In the genomic region with DNA sequence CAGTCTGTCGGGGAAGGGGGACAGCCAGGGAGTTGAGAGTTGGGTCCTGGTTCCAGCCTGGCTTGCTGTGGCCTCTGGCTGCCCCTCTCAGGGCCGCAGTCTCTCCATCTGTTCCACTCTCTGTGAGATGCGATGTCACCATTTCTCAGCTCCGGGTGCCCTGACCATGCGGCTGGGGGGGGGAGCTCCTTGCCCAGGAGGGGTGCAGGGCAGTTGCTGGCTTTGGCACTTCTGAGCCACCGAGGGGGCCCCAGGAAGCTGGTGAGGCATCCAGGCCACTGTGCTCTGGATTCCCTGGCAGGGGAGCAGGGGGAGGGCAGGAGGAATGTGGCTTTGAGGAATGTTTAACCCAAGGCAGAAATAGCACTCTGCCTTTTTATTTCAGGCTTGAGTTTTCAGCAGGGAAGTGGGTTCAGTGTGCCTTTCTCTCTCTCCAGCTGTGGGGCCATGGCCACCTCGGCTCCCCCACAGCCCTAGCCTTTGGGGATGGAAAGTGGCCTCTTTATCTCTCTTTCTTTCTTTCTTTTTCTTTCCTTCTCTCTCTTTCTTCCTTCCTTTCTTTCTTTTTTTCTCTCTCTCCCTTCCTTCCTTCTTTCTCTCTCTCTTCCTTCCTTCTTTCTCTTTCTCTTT, we compare ENCODE assay signal across 9 cellular contexts. TPM values are rescaled to one million over a fixed set of nuclear protein-coding genes. Genes with fewer than 3 reads are reported as not detected.
A peak's percentile ranks its signal among the peaks of the same experiment; 100 is the strongest.
DNase-seq lines count a peak whose midpoint lies in the region; ATAC-seq, FAIRE-seq and TF ChIP-seq lines count a peak whose summit lies in the region.
"Had no signal": no experiment of that assay in that cellular context is flagged by ENCODE, and none has a peak within 500 bp of the region (broad histone marks: within the 10 kb centered on the region; RNA-seq: fewer than 3 reads in every experiment).

No MANE protein-coding gene starts in this region.

- peaks cover 22% of the 10 kb centered on the region for H3K79me1 ChIP-seq in H1 (ENCODE audit: low read depth, low read length)

- H2BK15ac ChIP-seq in H1 (ENCODE audit: low read length) = 0 out of 2 replicates have a peak overlapping the region, but pooled peaks have one; percentile 21

- DNase-seq in AG04450 (ENCODE audit: low read depth, low spot score) (peak; percentile 39), M059J (ENCODE audit: low read depth) (peak; percentile 95), H1 (ENCODE audit: low read depth in 1 of 2, low spot score in 2 of 2) (no peak), myocyte (ENCODE audit: low read depth) (peak; percentile 92), testis (no peak), MM.1S (no peak)
- no peak for DNase-seq in activated CD4-positive, alpha-beta T cell treated with anti-CD3 and anti-CD28 coated beads, Interleukin-2, amount 10 ng/mL, durations not matched to agents 24 days and 14 days
- DNase-seq: NCI-H526 had no signal

- H3K4ac ChIP-seq in H1 (replicated peaks; ENCODE audit: insufficient read length, low read depth, low read length) = peak overlapping the region; percentile 40

- H2AFZ ChIP-seq in H1 (ENCODE audit: low read length) (no peak overlapping the region), MM.1S (ENCODE audit: low read length) (no peak overlapping the region)

- H3K18ac ChIP-seq in H1 (ENCODE audit: extremely low read depth, low read length) = peak overlapping the region; percentile 91; the same call in 1 of the 2 replicates

- H2BK20ac ChIP-seq in H1 (ENCODE audit: low read length) = 0 out of 2 replicates have a peak overlapping the region, but pooled peaks have one; percentile 72

- H2BK5ac ChIP-seq in H1 (ENCODE audit: low read depth, low read length) = peak overlapping the region; percentile 53

- H4K8ac ChIP-seq in H1 (ENCODE audit: extremely low read depth, insufficient read depth, low read length) = no peak overlapping the region

- POLR2A ChIA-PET in AG04450 (lab: Yijun Ruan, JAX) = interaction anchor here (0.7 to 1.2 kb wide), 4 partner anchors 10 to 51 kb away, joined by 3 to 13 read pairs (median 3); no protein-coding TSS in a partner anchor
- POLR2A ChIA-PET in H1 (lab: Charles Lee; ENCODE audit: partially characterized antibody) = interaction anchor here (0.9 to 1.3 kb wide), 4 partner anchors 9 to 18 kb away, joined by 3 to 5 read pairs (median 4); no protein-coding TSS in a partner anchor

- no peaks in the 10 kb centered on the region for H3F3A ChIP-seq in MM.1S (ENCODE audit: insufficient read depth, low read length)

- H3K79me2 ChIP-seq in H1 (ENCODE audit: control insufficient read depth in 1 of 2, insufficient read depth in 2 of 2, low read length in 2 of 2) = peaks cover 0 to 29% of the 10 kb centered on the region in 2 experiments; a peak in 2 of 4 replicates
- no peaks in the 10 kb centered on the region for H3K79me2 ChIP-seq in MM.1S (ENCODE audit: low read length)

- no peak overlapping the region for H3K56ac ChIP-seq in H1 (replicated peaks; ENCODE audit: insufficient read length, low read depth, low read length)

- H3K27me3 Mint-ChIP-seq in activated CD4-positive, alpha-beta T cell treated with anti-CD3 and anti-CD28 coated beads, Interleukin-2, amount 10 ng/mL, durations not matched to agents 24 days and 14 days = peaks cover 2% of the 10 kb centered on the region

- no peak overlapping the region for H3K14ac ChIP-seq in H1 (ENCODE audit: insufficient read length)

- peaks cover 0 to 6% of the 10 kb centered on the region in 2 experiments for H4K20me1 ChIP-seq in H1 (replicated peaks in 1 of 2; ENCODE audit: control insufficient read depth in 1 of 2, insufficient read depth in 2 of 2, low read length in 2 of 2)
- no peaks in the 10 kb centered on the region for H4K20me1 ChIP-seq in MM.1S (ENCODE audit: insufficient read depth, low read length)

- H3K4me1 ChIP-seq in H1 (replicated peaks in 1 of 4; ENCODE audit: control insufficient read depth in 3 of 4, insufficient read depth in 4 of 4, low read length in 3 of 4) = peaks cover 0 to 42% (median 35%) of the 10 kb centered on the region in 4 experiments; a peak in 6 of 7 replicates
- peaks cover 11% of the 10 kb centered on the region for H3K4me1 ChIP-seq in testis
- no peaks in the 10 kb centered on the region for H3K4me1 ChIP-seq in MM.1S (ENCODE audit: low read length)

- no peaks in the 10 kb centered on the region for H3K9me3 ChIP-seq in AG04450 (ENCODE audit: control insufficient read depth, insufficient read depth, low read length)
- H3K9me3 ChIP-seq in H1 (ENCODE audit: insufficient read depth in 2 of 2, low read depth in 1 of 2, low read length in 1 of 2) = no peaks in the 10 kb centered on the region
- no peaks in the 10 kb centered on the region for H3K9me3 ChIP-seq in testis
- no peaks in the 10 kb centered on the region for H3K9me3 ChIP-seq in MM.1S (replicated peaks; ENCODE audit: insufficient read depth, low read length)

- no peak for TF ChIP-seq POLR2A in H1 (IDR thresholded peaks at IDR 0.05; ENCODE audit: control extremely low read depth in 1 of 2, low read depth in 2 of 2, low read length in 2 of 2)
- no peak for TF ChIP-seq POLR2A in testis (IDR thresholded peaks at IDR 0.05)

- FAIRE-seq in H1 (lab: Jason Lieb, UNC) = no peak

- H4K5ac ChIP-seq in H1 (ENCODE audit: insufficient read length, low read depth, low read length) = peak overlapping the region; percentile 13

- H2AK5ac ChIP-seq in H1 (ENCODE audit: low read depth, low read length) = 0 out of 2 replicates have a peak overlapping the region, but pooled peaks have one; percentile 3

- TF ChIP-seq RAD21 in H1 (IDR thresholded peaks at IDR 0.05 in 1 of 2, conservative IDR thresholded peaks at IDR 0.05 in 1 of 2; ENCODE audit: low read depth in 2 of 2, low read length in 2 of 2) = no peak

- CTCF ChIA-PET in AG04450 (lab: Charles Lee) (interaction anchor here (0.5 kb wide), 1 partner anchor 53 kb away, joined by 3 read pairs; no protein-coding TSS in a partner anchor), H1 (lab: Charles Lee; ENCODE audit: partially characterized antibody) (interaction anchor here (0.6 to 4.0 kb wide), 5 partner anchors 15 to 112 kb away, joined by 3 to 11 read pairs (median 4); no protein-coding TSS in a partner anchor)

- no peak for TF ChIP-seq EP300 in H1 (IDR thresholded peaks at IDR 0.05; ENCODE audit: borderline replicate concordance in 1 of 2, low read depth in 2 of 2, low read length in 2 of 2)

- H3K9ac ChIP-seq in H1 (replicated peaks in 1 of 4; ENCODE audit: extremely low read depth in 1 of 4, low read depth in 3 of 4, low read length in 3 of 4) (peak overlapping the region in 1 of 4 experiments; percentile 11; a peak in 3 of 7 replicates), MM.1S (ENCODE audit: low read length) (no peak overlapping the region)

- peak overlapping the region; percentile 68 for H2BK12ac ChIP-seq in H1 (ENCODE audit: low read depth, low read length)

- 73% methylated on average over 7 of the region's 7 CpGs; no CpG with 5 or more reads in 1 of the 2 experiments for WGBS in H1 (ENCODE audit: extremely low coverage in 1 of 2, insufficient coverage in 1 of 2, insufficient read length in 1 of 2, insufficient replicate concordance in 2 of 2, low coverage in 1 of 2, low lambda C conversion rate in 2 of 2, missing lambda C conversion rate in 1 of 2), 2 experiments
- 41 to 66% methylated on average over 5 to 7 of the region's 7 CpGs for WGBS in testis, 2 donors

- H3K36me3 Mint-ChIP-seq in activated CD4-positive, alpha-beta T cell treated with anti-CD3 and anti-CD28 coated beads, Interleukin-2, amount 10 ng/mL, durations not matched to agents 24 days and 14 days (ENCODE audit: low read depth) = no peaks in the 10 kb centered on the region

- TF ChIP-seq CTCF in AG04450 (IDR thresholded peaks at IDR 0.05; ENCODE audit: low read depth, low read length) (no peak), H1 (IDR thresholded peaks at IDR 0.05; ENCODE audit: control extremely low read depth in 1 of 3, insufficient read depth in 1 of 3, low read depth in 1 of 3, low read length in 3 of 3) (no peak), testis (IDR thresholded peaks at IDR 0.05) (no peak), MM.1S (IDR thresholded peaks at IDR 0.05; ENCODE audit: low read length) (no peak)

- no peaks in the 10 kb centered on the region for H3K23me2 ChIP-seq in H1 (ENCODE audit: low read depth, low read length)

- no peaks in the 10 kb centered on the region for H3K9me3 Mint-ChIP-seq in activated CD4-positive, alpha-beta T cell treated with anti-CD3 and anti-CD28 coated beads, Interleukin-2, amount 10 ng/mL, durations not matched to agents 24 days and 14 days

- H3K27me3 ChIP-seq in AG04450 (ENCODE audit: control insufficient read depth, insufficient read depth, low read length) = no peaks in the 10 kb centered on the region
- no peaks in the 10 kb centered on the region for H3K27me3 ChIP-seq in H1 (replicated peaks in 1 of 4; ENCODE audit: control insufficient read depth in 3 of 4, extremely low read depth in 1 of 4, insufficient read depth in 3 of 4, low read length in 3 of 4)
- no peaks in the 10 kb centered on the region for H3K27me3 ChIP-seq in testis
- H3K27me3 ChIP-seq in MM.1S (replicated peaks; ENCODE audit: insufficient read depth, low read length) = peaks cover 96% of the 10 kb centered on the region

- H2BK120ac ChIP-seq in H1 (replicated peaks; ENCODE audit: low read depth, low read length) = no peak overlapping the region

- H3K36me3 ChIP-seq in H1 (ENCODE audit: control insufficient read depth in 2 of 4, insufficient read depth in 4 of 4, low read length in 3 of 4) = no peaks in the 10 kb centered on the region
- no peaks in the 10 kb centered on the region for H3K36me3 ChIP-seq in testis (ENCODE audit: low read depth, missing control alignments)
- no peaks in the 10 kb centered on the region for H3K36me3 ChIP-seq in MM.1S (replicated peaks; ENCODE audit: insufficient read depth, low read length)

- no peaks in the 10 kb centered on the region for H3K9me2 ChIP-seq in MM.1S (replicated peaks; ENCODE audit: insufficient read depth, low read length)

- H4K91ac ChIP-seq in H1 (replicated peaks; ENCODE audit: insufficient read length, low read length) = peak overlapping the region; percentile 84

- H3K27ac ChIP-seq in AG04450 (ENCODE audit: low read depth, low read length) = peak overlapping the region; percentile 77
- no peak overlapping the region for H3K27ac ChIP-seq in H1 (ENCODE audit: low read depth, low read length)
- no peak overlapping the region for H3K27ac ChIP-seq in testis
- H3K27ac ChIP-seq in MM.1S (ENCODE audit: low read length) = no peak overlapping the region

- ATAC-seq in HG03460 (IDR thresholded peaks at IDR 0.05; ENCODE audit: unreplicated experiment) = no peak

- H3K27ac Mint-ChIP-seq in activated CD4-positive, alpha-beta T cell treated with anti-CD3 and anti-CD28 coated beads, Interleukin-2, amount 10 ng/mL, durations not matched to agents 24 days and 14 days = no peak overlapping the region

- intact Hi-C loops in testis (cut with DNase I; ENCODE audit: low total_unique reads) = no loop called here
- intact Hi-C loops in activated CD4-positive, alpha-beta T cell treated with anti-CD3 and anti-CD28 coated beads, Interleukin-2, amount 10 ng/mL, durations not matched to agents 24 days and 14 days (cut with micrococcal nuclease) = no loop called here

- peaks cover 2% of the 10 kb centered on the region for H3K4me1 Mint-ChIP-seq in activated CD4-positive, alpha-beta T cell treated with anti-CD3 and anti-CD28 coated beads, Interleukin-2, amount 10 ng/mL, durations not matched to agents 24 days and 14 days

- H3K4me2 ChIP-seq in H1 (ENCODE audit: insufficient read depth in 1 of 2, low read depth in 2 of 2, low read length in 2 of 2) = peak overlapping the region in 1 of 2 experiments; percentile 41; a peak in 1 of 4 replicates
- no peak overlapping the region for H3K4me2 ChIP-seq in MM.1S (ENCODE audit: low read depth, low read length)

- H3K4me3 ChIP-seq in AG04450 (ENCODE audit: low read depth, low read length) = peak overlapping the region; percentile 12; the same call in 1 of the 2 replicates
- H3K4me3 ChIP-seq in H1 (ENCODE audit: extremely low read depth in 1 of 4, insufficient read depth in 2 of 4, low read depth in 3 of 4, low read length in 4 of 4) = no peak overlapping the region
- H3K4me3 ChIP-seq in testis = no peak overlapping the region
- H3K4me3 ChIP-seq in MM.1S (ENCODE audit: low read length) = no peak overlapping the region

- no peak overlapping the region for H3K23ac ChIP-seq in H1 (ENCODE audit: insufficient read length)

- no peak overlapping the region for H3K4me3 Mint-ChIP-seq in activated CD4-positive, alpha-beta T cell treated with anti-CD3 and anti-CD28 coated beads, Interleukin-2, amount 10 ng/mL, durations not matched to agents 24 days and 14 days

RNA-seq across cellular contexts. Expression of a gene that starts 11.0 kb away (rescaled TPM):
- 68.3 and 69.9 TPM in 2 replicates for polyA plus RNA-seq in AG04450 (2011; rRNA removed)
- polyA minus RNA-seq in AG04450 (2011; rRNA and poly(A)+ RNA removed) = 57.8 and 68.3 TPM in 2 replicates
- 30.0 and 49.5 TPM in 2 replicates for total RNA-seq in M059J (2014; rRNA removed; shearing (Covaris generic))
- 42.4 and 47.6 TPM in 2 replicates for total RNA-seq in H1 (2021; fragmentation: NEBNext Ultra II Directional; extraction: Animal tissue kit (Norgen Biotek cat#: 25700))
- polyA plus RNA-seq in H1 (2011; rRNA removed) = 32.1 and 34.7 TPM in 2 replicates
- polyA plus RNA-seq in H1 (2011; cell fraction: cytosol; rRNA removed) = 26.7 TPM
- 26.4 TPM for polyA plus RNA-seq in H1 (2011; cell fraction: nucleus; rRNA removed)
- 18.9 to 22.5 TPM (median 21.6 TPM) in 4 replicates for polyA plus RNA-seq in H1 (2012, experiment 1 of 2)
- polyA plus RNA-seq in H1 (2012, experiment 2 of 2) = 23.1 TPM
- polyA plus RNA-seq in H1 (2013, experiment 1 of 2) = 20.3 TPM
- 20.5 TPM for polyA plus RNA-seq in H1 (2013, experiment 2 of 2)
- polyA minus RNA-seq in H1 (2011; rRNA and poly(A)+ RNA removed) = 22.8 and 24.3 TPM in 2 replicates
- polyA minus RNA-seq in H1 (2011; cell fraction: cytosol; rRNA and poly(A)+ RNA removed) = 20.1 TPM
- 9.9 TPM for polyA minus RNA-seq in H1 (2011; cell fraction: nucleus; rRNA and poly(A)+ RNA removed)
- 55.2 and 59.7 TPM in 2 replicates for total RNA-seq in myocyte
- polyA plus RNA-seq in myocyte (2012) = 58.1 TPM
- total RNA-seq in testis = 1 to 10 TPM; 5.2 TPM
- polyA plus RNA-seq in testis (ENCODE audit: insufficient read depth, low read depth, low replicate concordance) = 13.0 TPM
- 5.3 and 5.4 TPM in 2 replicates for total RNA-seq in activated CD4-positive, alpha-beta T cell treated with anti-CD3 and anti-CD28 coated beads, Interleukin-2, amount 10 ng/mL, durations not matched to agents 24 days and 14 days

Comparison
In these comparisons a context has a peak if more than half of its experiments do, and no peak if none do; other contexts are left out.
1. DNase-seq: peak in AG04450 (single experiment), M059J (single experiment) and myocyte (single experiment); none in H1 (0 of 2), testis (single experiment), activated CD4-positive, alpha-beta T cell treated with anti-CD3 and anti-CD28 coated beads, Interleukin-2, amount 10 ng/mL, durations not matched to agents 24 days and 14 days (single experiment) and MM.1S (single experiment).